15 cellular contexts compared by ENCODE assay signal in the genomic region with DNA sequence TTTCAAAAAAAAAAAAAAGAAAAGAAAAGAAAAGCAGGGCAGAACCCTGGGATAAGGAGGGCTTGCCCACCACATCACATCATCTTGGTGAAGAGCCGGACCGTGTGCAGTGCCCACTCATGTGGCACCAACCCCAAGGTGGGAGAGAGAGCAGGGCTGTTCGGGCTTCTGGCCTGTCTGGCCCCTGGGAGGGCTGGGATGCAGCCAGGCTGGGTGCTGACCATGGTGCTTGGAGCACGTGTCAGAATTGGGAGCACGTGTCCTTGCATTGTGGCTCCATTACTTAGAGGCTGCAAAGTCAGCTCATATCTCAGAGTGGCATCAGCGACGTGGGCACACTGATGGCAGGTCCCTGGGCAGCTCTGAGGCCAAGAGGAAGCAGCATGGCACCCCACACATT.
A peak's percentile ranks its signal among the peaks of the same experiment; 100 is the strongest.
DNase-seq lines count a peak whose midpoint lies in the region; ATAC-seq and TF ChIP-seq lines count a peak whose summit lies in the region.
"Had no signal": no experiment of that assay in that cellular context is flagged by ENCODE, and none has a peak within 500 bp of the region (broad histone marks: within the 10 kb centered on the region; RNA-seq: fewer than 3 reads in every experiment).

No MANE protein-coding gene starts in this region.

- no peak overlapping the region for H3K4me3 Mint-ChIP-seq in effector memory CD8-positive, alpha-beta T cell
- H3K4me3 Mint-ChIP-seq in immature natural killer cell, result no peak overlapping the region
- H3K4me3 Mint-ChIP-seq: CD4-positive, alpha-beta memory T cell had no signal

- in situ Hi-C loops in astrocyte of the spinal cord (cut with HindIII; ENCODE audit: low sequenced_read_pairs), result no loop called here

- CTCF ChIA-PET in HCT116 (lab: Charles Lee), result no interaction called here
- CTCF ChIA-PET in PC-9 (lab: Charles Lee), result no interaction called here

- BruUV-seq in HCT116 (replicated peaks; lab: Mats Ljungman, UMichigan), result no TSS peak
- BruUV-seq in PC-9 (replicated peaks; lab: Mats Ljungman, UMichigan), result no TSS peak

- peaks cover 33 to 98% (median 96%) of the 10 kb centered on the region in 10 experiments for H3K4me1 ChIP-seq in BLaER1 treated with 17β-estradiol and CSF1 and Interleukin-3, amounts not matched to agents 10 nM and 100 nM
- H3K4me1 ChIP-seq in HCT116 (ENCODE audit: control insufficient read depth in 1 of 2, insufficient read depth in 2 of 2, low read length in 2 of 2) (no peaks in the 10 kb centered on the region), osteoblast (ENCODE audit: insufficient read depth, low read length) (peaks cover 5% of the 10 kb centered on the region), PC-9 (replicated peaks; ENCODE audit: insufficient read depth) (no peaks in the 10 kb centered on the region)

- no peak overlapping the region for H3K27ac Mint-ChIP-seq in effector memory CD8-positive, alpha-beta T cell
- no peak overlapping the region for H3K27ac Mint-ChIP-seq in immature natural killer cell
- H3K27ac Mint-ChIP-seq: CD4-positive, alpha-beta memory T cell had no signal

- H2AFZ ChIP-seq in HCT116 (ENCODE audit: low read depth, low read length, poor library complexity, severe bottlenecking), result no peak overlapping the region
- no peak overlapping the region for H2AFZ ChIP-seq in osteoblast (ENCODE audit: low read length)
- H2AFZ ChIP-seq in PC-9, result no peak overlapping the region

- no peak overlapping the region for H3K4me3 ChIP-seq in BLaER1 treated with 17β-estradiol and CSF1 and Interleukin-3, amounts not matched to agents 10 nM and 100 nM
- H3K4me3 ChIP-seq in HCT116 (replicated peaks in 1 of 2; ENCODE audit: low read depth in 1 of 2, low read length in 2 of 2) (no peak overlapping the region), astrocyte of the spinal cord (ENCODE audit: low read depth, low read length) (no peak overlapping the region), osteoblast (ENCODE audit: insufficient read depth, low read length) (no peak overlapping the region), PC-9 (no peak overlapping the region)

- no peak for TF ChIP-seq RAD21 in HCT116 (IDR thresholded peaks at IDR 0.05; ENCODE audit: low read depth)

- H3K27ac ChIP-seq in BLaER1 treated with 17β-estradiol and CSF1 and Interleukin-3, amounts not matched to agents 10 nM and 100 nM, result peak overlapping the region in 4 of 11 experiments; percentile 42 to 78 (median 57); a peak in 7 of 22 replicates
- H3K27ac ChIP-seq in HCT116 (ENCODE audit: low read depth, low read length), result no peak overlapping the region
- no peak overlapping the region for H3K27ac ChIP-seq in osteoblast (ENCODE audit: low read depth, low read length)
- H3K27ac ChIP-seq in PC-9, result no peak overlapping the region

- peaks cover 4 to 76% (median 18%) of the 10 kb centered on the region in 11 experiments; a peak in 18 of 22 replicates for H3K27me3 ChIP-seq in BLaER1 treated with 17β-estradiol and CSF1 and Interleukin-3, amounts not matched to agents 10 nM and 100 nM
- no peaks in the 10 kb centered on the region for H3K27me3 ChIP-seq in HCT116 (ENCODE audit: insufficient read depth, low read length)
- peaks cover 31% of the 10 kb centered on the region for H3K27me3 ChIP-seq in osteoblast (ENCODE audit: insufficient read depth, low read length)
- H3K27me3 ChIP-seq in PC-9 (ENCODE audit: insufficient read depth, low read depth), result 0 out of 2 replicates have a peak, but pooled peaks cover 2% of the 10 kb centered on the region

- no peaks in the 10 kb centered on the region for H3K79me2 ChIP-seq in HCT116 (ENCODE audit: insufficient read depth, low read length)
- H3K79me2 ChIP-seq in osteoblast (ENCODE audit: insufficient read depth, low read length), result no peaks in the 10 kb centered on the region
- no peaks in the 10 kb centered on the region for H3K79me2 ChIP-seq in PC-9 (ENCODE audit: low read depth)

- POLR2A ChIA-PET in HCT116 (lab: Charles Lee) (no interaction called here), PC-9 (lab: Charles Lee; ENCODE audit: unreplicated experiment) (no interaction called here)

- no peak for DNase-seq in HCT116 (ENCODE audit: low read depth, low spot score)
- DNase-seq in astrocyte of the spinal cord (ENCODE audit: low read depth, low spot score), result peak; percentile 5
- DNase-seq in osteoblast (ENCODE audit: insufficient read length, low spot score, missing footprints), result peak; percentile 59
- no peak for DNase-seq in effector memory CD8-positive, alpha-beta T cell
- DNase-seq in immature natural killer cell, result no peak
- no peak for DNase-seq in PC-9
- DNase-seq: AML-193; CD4-positive, alpha-beta memory T cell; Kasumi-1; MM.1S; NCI-H2081 treated with DMSO at 0.1 percent for 48 hours; NCI-H510A; NCI-H82 had no signal

- H3K9me2 ChIP-seq in HCT116 (ENCODE audit: insufficient read depth), result no peaks in the 10 kb centered on the region
- no peaks in the 10 kb centered on the region for H3K9me2 ChIP-seq in PC-9 (ENCODE audit: insufficient read depth)

- peaks cover 0 to 22% of the 10 kb centered on the region in 2 donors for H3K27me3 Mint-ChIP-seq in effector memory CD8-positive, alpha-beta T cell
- H3K27me3 Mint-ChIP-seq in immature natural killer cell (ENCODE audit: low read depth in 3 of 3), result peaks cover 9 to 12% (median 10%) of the 10 kb centered on the region in 3 donors
- H3K27me3 Mint-ChIP-seq: CD4-positive, alpha-beta memory T cell had no signal

- H3K9ac ChIP-seq in BLaER1 treated with 17β-estradiol and CSF1 and Interleukin-3, amounts not matched to agents 10 nM and 100 nM, result peak overlapping the region in 2 of 11 experiments; percentile 3 to 33; a peak in 2 of 22 replicates
- no peak overlapping the region for H3K9ac ChIP-seq in HCT116 (ENCODE audit: low read length)

- no peak for TF ChIP-seq POLR2A in HCT116 (IDR thresholded peaks at IDR 0.05; ENCODE audit: borderline replicate concordance, extremely low read depth, insufficient read depth, insufficient read length)

- no peak for ATAC-seq in HCT116
- no peak for ATAC-seq in effector memory CD8-positive, alpha-beta T cell (replicated peaks)
- ATAC-seq: Panc1 had no signal

- peaks cover 0 to 4% of the 10 kb centered on the region in 2 donors for H3K4me1 Mint-ChIP-seq in effector memory CD8-positive, alpha-beta T cell (ENCODE audit: low read depth in 2 of 2)
- H3K4me1 Mint-ChIP-seq in immature natural killer cell, result peaks cover 4 to 5% of the 10 kb centered on the region in 2 donors

- RAD21 ChIA-PET in HCT116 (lab: Charles Lee; ENCODE audit: low non-redundant PET in 1 of 2, low total read pairs in 2 of 2, uncharacterized antibody in 2 of 2, unreplicated experiment in 2 of 2), result no interaction called here

- H3F3A ChIP-seq in PC-9 (ENCODE audit: insufficient read depth, low read depth), result no peaks in the 10 kb centered on the region

- no peaks in the 10 kb centered on the region for H3K36me3 Mint-ChIP-seq in effector memory CD8-positive, alpha-beta T cell (ENCODE audit: insufficient read depth)
- H3K36me3 Mint-ChIP-seq in immature natural killer cell, result peaks cover 0 to 4% (median 4%) of the 10 kb centered on the region in 3 donors

- peak overlapping the region; percentile 30 to 100 (median 90); a peak in 20 of 22 replicates for H3K4me2 ChIP-seq in BLaER1 treated with 17β-estradiol and CSF1 and Interleukin-3, amounts not matched to agents 10 nM and 100 nM
- no peak overlapping the region for H3K4me2 ChIP-seq in HCT116 (ENCODE audit: low read length)
- H3K4me2 ChIP-seq in osteoblast (ENCODE audit: insufficient read depth, low read length), result no peak overlapping the region
- no peak overlapping the region for H3K4me2 ChIP-seq in PC-9

- H3K36me3 ChIP-seq in BLaER1 treated with 17β-estradiol and CSF1 and Interleukin-3, amounts not matched to agents 10 nM and 100 nM, result no peaks in the 10 kb centered on the region
- H3K36me3 ChIP-seq in HCT116 (ENCODE audit: control insufficient read depth in 1 of 2, insufficient read depth in 2 of 2, low read length in 2 of 2) (no peaks in the 10 kb centered on the region), osteoblast (ENCODE audit: insufficient read depth, low read length) (no peaks in the 10 kb centered on the region), PC-9 (ENCODE audit: low read depth) (no peaks in the 10 kb centered on the region)

- H3K9me3 Mint-ChIP-seq in effector memory CD8-positive, alpha-beta T cell, result no peaks in the 10 kb centered on the region
- H3K9me3 Mint-ChIP-seq in immature natural killer cell, result no peaks in the 10 kb centered on the region

- peaks cover 0 to 60% (median 21%) of the 10 kb centered on the region in 11 experiments; a peak in 14 of 22 replicates for H4K20me1 ChIP-seq in BLaER1 treated with 17β-estradiol and CSF1 and Interleukin-3, amounts not matched to agents 10 nM and 100 nM
- H4K20me1 ChIP-seq in HCT116 (ENCODE audit: insufficient read depth) (no peaks in the 10 kb centered on the region), osteoblast (ENCODE audit: insufficient read depth, low read length) (peaks cover 11% of the 10 kb centered on the region), PC-9 (ENCODE audit: insufficient read depth) (no peaks in the 10 kb centered on the region)

- no peak for TF ChIP-seq CTCF in HCT116 (IDR thresholded peaks at IDR 0.05 in 2 of 3, conservative IDR thresholded peaks at IDR 0.05 in 1 of 3; ENCODE audit: borderline replicate concordance in 1 of 3, insufficient read depth in 1 of 3, low read depth in 2 of 3, low read length in 2 of 3)
- TF ChIP-seq CTCF in astrocyte of the spinal cord (IDR thresholded peaks at IDR 0.05; ENCODE audit: low read depth, low read length), result no peak
- no peak for TF ChIP-seq CTCF in osteoblast (IDR thresholded peaks at IDR 0.05; ENCODE audit: extremely low read depth, low read depth, low read length)
- no peak for TF ChIP-seq CTCF in PC-9 (conservative IDR thresholded peaks at IDR 0.05)

- H3K9me3 ChIP-seq in BLaER1 treated with 17β-estradiol and CSF1 and Interleukin-3, amounts not matched to agents 10 nM and 100 nM (replicated peaks in 1 of 11), result no peaks in the 10 kb centered on the region
- H3K9me3 ChIP-seq in HCT116 (ENCODE audit: control insufficient read depth in 1 of 2, insufficient read depth in 1 of 2, low read depth in 1 of 2, low read length in 2 of 2) (no peaks in the 10 kb centered on the region), osteoblast (ENCODE audit: low read depth, low read length) (no peaks in the 10 kb centered on the region), PC-9 (ENCODE audit: insufficient read depth, low read depth) (no peaks in the 10 kb centered on the region)

- intact Hi-C loops in HCT116 (cut with micrococcal nuclease) (no loop called here), PC-9 (cut with micrococcal nuclease; ENCODE audit: unreplicated experiment) (no loop called here)

Comparison
In these comparisons a context has a peak if more than half of its experiments do, and no peak if none do; other contexts are left out.
1. H3K4me2 ChIP-seq: peak in BLaER1 treated with 17β-estradiol and CSF1 and Interleukin-3, amounts not matched to agents 10 nM and 100 nM (11 of 11); none in HCT116 (single experiment), osteoblast (single experiment) and PC-9 (single experiment).
2. DNase-seq: peak in astrocyte of the spinal cord (single experiment) and osteoblast (single experiment); none in HCT116 (single experiment), effector memory CD8-positive, alpha-beta T cell (0 of 3), immature natural killer cell (0 of 3) and PC-9 (0 of 2).